ENCODE assay signal across 14 cellular contexts in the genomic region with DNA sequence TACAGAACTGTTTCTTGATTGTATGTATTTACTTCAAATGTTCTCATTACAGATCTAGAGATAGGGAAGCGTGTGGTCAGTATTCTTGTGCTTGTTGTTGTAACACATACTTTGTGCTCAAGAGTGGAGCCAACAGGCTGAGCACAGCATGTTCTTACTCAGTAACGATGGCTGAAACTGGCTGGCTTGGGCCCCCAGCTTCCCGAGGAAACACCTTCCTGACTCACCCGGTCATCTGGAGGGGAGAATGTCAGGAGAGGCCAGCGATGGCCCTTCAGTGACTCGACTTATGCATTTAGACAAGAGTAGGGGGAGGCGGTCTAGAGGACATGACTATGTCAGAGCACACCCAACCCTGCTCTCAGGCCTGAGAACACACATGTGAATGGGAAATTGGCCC. TPM values are rescaled to one million over a fixed set of nuclear protein-coding genes. Genes with fewer than 3 reads are reported as not detected.
DNase-seq lines count a peak whose midpoint lies in the region; ATAC-seq and TF ChIP-seq lines count a peak whose summit lies in the region.
"Had no signal": no experiment of that assay in that cellular context is flagged by ENCODE, and none has a peak within 500 bp of the region (broad histone marks: within the 10 kb centered on the region; RNA-seq: fewer than 3 reads in every experiment).

No MANE protein-coding gene starts in this region.

- H4K20me1 ChIP-seq in SK-N-SH (ENCODE audit: insufficient read depth), result no peaks in the 10 kb centered on the region

- no peaks in the 10 kb centered on the region for H3K27me3 ChIP-seq in SK-N-SH (ENCODE audit: insufficient read depth)
- H3K27me3 ChIP-seq: right lobe of liver, uterus had no signal

- no peak for TF ChIP-seq CTCF in SK-N-SH (IDR thresholded peaks at IDR 0.05)
- no peak for TF ChIP-seq CTCF in fibroblast of the aortic adventitia (IDR thresholded peaks at IDR 0.05; ENCODE audit: insufficient read depth, low read length)

- H3K36me3 ChIP-seq in SK-N-SH (replicated peaks in 1 of 2; ENCODE audit: control insufficient read depth in 1 of 2, insufficient read depth in 2 of 2, low read length in 1 of 2), result no peaks in the 10 kb centered on the region
- H3K36me3 ChIP-seq: right lobe of liver, uterus had no signal

- no peaks in the 10 kb centered on the region for H3K9me2 ChIP-seq in SK-N-SH

- POLR2A ChIA-PET in SK-N-SH (lab: Yijun Ruan, JAX), result no interaction called here

- H3K4me1 ChIP-seq in SK-N-SH (ENCODE audit: control insufficient read depth in 1 of 2, insufficient read depth in 2 of 2, low read depth in 1 of 2, low read length in 1 of 2), result peaks cover 3 to 42% of the 10 kb centered on the region in 2 experiments
- H3K4me1 ChIP-seq: right lobe of liver, uterus had no signal

- no peak overlapping the region for H3K4me3 ChIP-seq in SK-N-SH (ENCODE audit: low read depth in 2 of 2, low read length in 1 of 2)
- H3K4me3 ChIP-seq in fibroblast of the aortic adventitia (ENCODE audit: low read depth, low read length), result no peak overlapping the region
- H3K4me3 ChIP-seq: right lobe of liver, uterus had no signal

- peak overlapping the region; percentile 63 for H3K9ac ChIP-seq in SK-N-SH

- no peak for TF ChIP-seq EP300 in SK-N-SH (IDR thresholded peaks at IDR 0.05; ENCODE audit: borderline replicate concordance in 1 of 2, low read depth in 1 of 2, low read length in 1 of 2)

- H2AFZ ChIP-seq in SK-N-SH (ENCODE audit: low read depth), result no peak overlapping the region

- H3K9me3 ChIP-seq in SK-N-SH, result no peaks in the 10 kb centered on the region
- H3K9me3 ChIP-seq: right lobe of liver, uterus had no signal

- 70% methylated on average over 7 of the region's 7 CpGs for WGBS in SK-N-SH (ENCODE audit: low lambda C conversion rate)

- TF ChIP-seq POLR2A in erythroblast (IDR thresholded peaks at IDR 0.05; ENCODE audit: low read length), result no peak

- H3K79me2 ChIP-seq in SK-N-SH (ENCODE audit: insufficient read depth), result no peaks in the 10 kb centered on the region

- ATAC-seq in HG02852 (IDR thresholded peaks at IDR 0.05; ENCODE audit: unreplicated experiment), result no peak
- ATAC-seq: right lobe of liver had no signal

- TF ChIP-seq RAD21 in SK-N-SH (IDR thresholded peaks at IDR 0.05; ENCODE audit: low read length), result no peak

- CTCF ChIA-PET in SK-N-SH (lab: Yijun Ruan, JAX), result interaction anchor here (1.2 to 1.9 kb wide), 4 partner anchors 16 to 62 kb away, joined by 3 to 15 read pairs (median 4); no protein-coding TSS in a partner anchor

- H3K27ac ChIP-seq in SK-N-SH (ENCODE audit: low read depth in 2 of 2, low read length in 1 of 2), result peak overlapping the region in 1 of 2 experiments; percentile 93; a peak in 2 of 4 replicates
- H3K27ac ChIP-seq: right lobe of liver, uterus had no signal

- peak overlapping the region; percentile 60 for H3K4me2 ChIP-seq in SK-N-SH

- DNase-seq in AG08396 (ENCODE audit: low spot score) (peak; percentile 57), SK-N-SH (no peak), fibroblast of the aortic adventitia (ENCODE audit: low read depth) (peak; percentile 79), renal cortical epithelial cell (ENCODE audit: low read depth) (peak; percentile 61), erythroblast (lab: John Stamatoyannopoulos, UW) (no peak), GM19240 (ENCODE audit: insufficient read length, low spot score) (no peak)
- DNase-seq in stimulated activated CD8-positive, alpha-beta memory T cell treated with anti-CD3 and anti-CD28 coated beads, Interleukin-4, amount 100 ng/mL, for 48 hours, result no peak
- DNase-seq: activated T-cell treated with anti-CD3 and anti-CD28 coated beads, Interleukin-2, amount 50 U/mL, for 1 hour; KBM-7; NCI-H2081; right lobe of liver; SW 1271; uterus had no signal

- peaks cover 44% of the 10 kb centered on the region for H3F3A ChIP-seq in SK-N-SH (replicated peaks; ENCODE audit: insufficient read depth)

TF ChIP-seq in SK-N-SH, 30 proteins besides CTCF, POLR2A, EP300 and RAD21:
- TF ChIP-seq SIN3A (IDR thresholded peaks at IDR 0.05; ENCODE audit: borderline replicate concordance, low read depth, low read length), result no peak
- TF ChIP-seq FOXM1 (IDR thresholded peaks at IDR 0.05; ENCODE audit: low read depth), result no peak
- TF ChIP-seq TCF12 (IDR thresholded peaks at IDR 0.05), result peak; percentile 15; the same call in 1 of the 2 replicates
- no peak for TF ChIP-seq POLR2AphosphoS5 (IDR thresholded peaks at IDR 0.05; ENCODE audit: low read depth, low read length)
- TF ChIP-seq, protein P1, sequence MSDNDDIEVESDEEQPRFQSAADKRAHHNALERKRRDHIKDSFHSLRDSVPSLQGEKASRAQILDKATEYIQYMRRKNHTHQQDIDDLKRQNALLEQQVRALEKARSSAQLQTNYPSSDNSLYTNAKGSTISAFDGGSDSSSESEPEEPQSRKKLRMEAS (IDR thresholded peaks at IDR 0.05; ENCODE audit: low read depth), result no peak
- peak; percentile 71; the same call in 1 of the 2 replicates for TF ChIP-seq RXRA (IDR thresholded peaks at IDR 0.05; ENCODE audit: borderline replicate concordance, low read depth)
TF ChIP-seq in SK-N-SH: peak in this region for 2.

RNA-seq across cellular contexts. Expression of a gene that starts 25.6 kb away (rescaled TPM):
- polyA plus RNA-seq in SK-N-SH (2012; rRNA removed), result 0.08 and 0.21 TPM in 2 replicates
- polyA plus RNA-seq in SK-N-SH (2012; cell fraction: cytosol; rRNA removed), result 0.10 and 0.13 TPM in 2 replicates
- 0.31 and 0.58 TPM in 2 replicates for polyA plus RNA-seq in SK-N-SH (2012; cell fraction: nucleus; rRNA removed)
- total RNA-seq in fibroblast of the aortic adventitia (ENCODE audit: low replicate concordance), result 0.09 TPM in 1 of 2 replicates, not detected in the other
- total RNA-seq in renal cortical epithelial cell, result 0.17 and 0.50 TPM in 2 replicates

Comparison
In these comparisons a context has a peak if more than half of its experiments do, and no peak if none do; other contexts are left out.
1. DNase-seq: peak in AG08396 (single experiment), fibroblast of the aortic adventitia (single experiment) and renal cortical epithelial cell (single experiment); none in SK-N-SH (single experiment), stimulated activated CD8-positive, alpha-beta memory T cell treated with anti-CD3 and anti-CD28 coated beads, Interleukin-4, amount 100 ng/mL, for 48 hours (single experiment), erythroblast (0 of 2) and GM19240 (single experiment).